ENCODE assay signal across 8 cellular contexts in genomic region chr6:170344631-170345576, GRCh38. TPM values are rescaled to one million over a fixed set of nuclear protein-coding genes. Genes with fewer than 3 reads are reported as not detected.
A peak's percentile ranks its signal among the peaks of the same experiment; 100 is the strongest.
DNase-seq lines count a peak whose midpoint lies in the region; ATAC-seq and TF ChIP-seq lines count a peak whose summit lies in the region.

No MANE protein-coding gene starts in this region.

- 84 to 85% methylated on average over 6 to 10 of the region's 10 CpGs for WGBS in endodermal cell (ENCODE audit: insufficient coverage in 1 of 2, insufficient read length in 1 of 2), 2 experiments
- no CpG with 5 or more reads among the region's 10 CpGs for WGBS in trophoblast cell (ENCODE audit: extremely low coverage, insufficient coverage, insufficient read length)

- H2AK5ac ChIP-seq in trophoblast cell (ENCODE audit: low read length) = no peak overlapping the region

- peak overlapping the region; percentile 69 for H3K18ac ChIP-seq in trophoblast cell (ENCODE audit: low read length)

- peaks cover 1% of the 10 kb centered on the region for H3K9me3 Mint-ChIP-seq in endodermal cell

- H3K4me1 ChIP-seq in endodermal cell (ENCODE audit: control insufficient read depth, insufficient read depth, low read length) (no peaks in the 10 kb centered on the region), trophoblast cell (ENCODE audit: control insufficient read depth in 1 of 2, insufficient read depth in 2 of 2, low read length in 2 of 2) (peaks cover 7 to 9% of the 10 kb centered on the region in 2 experiments)

- DNase-seq in stimulated activated CD4-positive, alpha-beta T cell treated with anti-CD3 and anti-CD28 coated beads, Interleukin-1b, Interleukin-23, amount 100 ng/mL, for 48 hours = peak; percentile 20
- no peak for DNase-seq in stimulated activated CD4-positive, alpha-beta T cell treated with anti-CD3 and anti-CD28 coated beads, Interleukin-2, amount 100 ng/mL, for 24 hours
- DNase-seq in NCI-H460 (ENCODE audit: extremely low read depth, low read depth) (peak; percentile 33), endodermal cell (peak; percentile 74), trophoblast cell (peak in 1 of 2 donors; percentile 56)

- peak overlapping the region; percentile 50 for H4K91ac ChIP-seq in trophoblast cell (ENCODE audit: low read depth, low read length)

- H3K9me3 ChIP-seq in endodermal cell (ENCODE audit: control insufficient read depth, low read length) (no peaks in the 10 kb centered on the region), trophoblast cell (ENCODE audit: insufficient read depth, low read depth, low read length) (no peaks in the 10 kb centered on the region)

- H3K4me2 ChIP-seq in trophoblast cell (ENCODE audit: low read length) = no peak overlapping the region

- no peak overlapping the region for H4K8ac ChIP-seq in trophoblast cell (ENCODE audit: low read depth, low read length)

- H3K9ac ChIP-seq in endodermal cell (ENCODE audit: extremely low read depth, low read length, poor library complexity, severe bottlenecking) (no peak overlapping the region), trophoblast cell (ENCODE audit: low read length) (no peak overlapping the region)

- peaks cover 5% of the 10 kb centered on the region for H3K79me1 ChIP-seq in trophoblast cell (ENCODE audit: low read length)

- H3K36me3 ChIP-seq in endodermal cell (ENCODE audit: control insufficient read depth, insufficient read depth, low read length) = peaks cover 38% of the 10 kb centered on the region
- peaks cover 5 to 7% of the 10 kb centered on the region in 2 experiments for H3K36me3 ChIP-seq in trophoblast cell (ENCODE audit: control insufficient read depth in 1 of 2, insufficient read depth in 2 of 2, low read length in 2 of 2)

- no peak overlapping the region for H2AFZ ChIP-seq in trophoblast cell (ENCODE audit: insufficient read depth, low read length, poor library complexity)

- peak overlapping the region; percentile 26 for H2BK5ac ChIP-seq in trophoblast cell (ENCODE audit: low read depth, low read length, poor library complexity)

- H3K4me3 ChIP-seq in endodermal cell (ENCODE audit: low read length) (no peak overlapping the region), trophoblast cell (ENCODE audit: low read depth, low read length) (no peak overlapping the region)

- no peak overlapping the region for H3K4me3 Mint-ChIP-seq in endodermal cell

- no peaks in the 10 kb centered on the region for H3K27me3 Mint-ChIP-seq in endodermal cell (ENCODE audit: insufficient read depth)

- H3K23ac ChIP-seq in trophoblast cell (ENCODE audit: low read length) = no peak overlapping the region

- no peaks in the 10 kb centered on the region for H3K27me3 ChIP-seq in endodermal cell (ENCODE audit: control insufficient read depth, insufficient read depth, low read length, poor library complexity, severe bottlenecking)
- H3K27me3 ChIP-seq in trophoblast cell (ENCODE audit: insufficient read depth, low read length) = no peaks in the 10 kb centered on the region

- H3K27ac Mint-ChIP-seq in endodermal cell = peak overlapping the region; percentile 31

- peak overlapping the region; percentile 4 for H3K14ac ChIP-seq in trophoblast cell (ENCODE audit: low read length)

- peaks cover 8% of the 10 kb centered on the region for H3K4me1 Mint-ChIP-seq in endodermal cell

- H4K12ac ChIP-seq in trophoblast cell (ENCODE audit: low read depth, low read length) = no peak overlapping the region

- H3K79me2 ChIP-seq in trophoblast cell (ENCODE audit: control insufficient read depth, insufficient read depth, low read length, poor library complexity) = peaks cover 1% of the 10 kb centered on the region

- H2BK12ac ChIP-seq in trophoblast cell (ENCODE audit: low read length) = peak overlapping the region; percentile 15

- peak overlapping the region; percentile 40 for H3K4ac ChIP-seq in trophoblast cell (ENCODE audit: low read depth, low read length)

- H3K27ac ChIP-seq in endodermal cell (ENCODE audit: low read depth, low read length) (peak overlapping the region; percentile 83), trophoblast cell (ENCODE audit: low read depth, low read length) (peak overlapping the region; percentile 61)

- TF ChIP-seq CTCF in endodermal cell (conservative IDR thresholded peaks at IDR 0.05) = no peak

- ATAC-seq in HG02798 (IDR thresholded peaks at IDR 0.05; ENCODE audit: poor library complexity, unreplicated experiment) (no peak), GM19023 (IDR thresholded peaks at IDR 0.05; ENCODE audit: unreplicated experiment) (no peak), GM18520 (IDR thresholded peaks at IDR 0.05; ENCODE audit: unreplicated experiment) (no peak)

- peaks cover 71% of the 10 kb centered on the region for H3K36me3 Mint-ChIP-seq in endodermal cell (ENCODE audit: low read depth)

- peak overlapping the region; percentile 71 for H2BK120ac ChIP-seq in trophoblast cell (ENCODE audit: insufficient read depth, low read length, poor library complexity)

RNA-seq across cellular contexts. Expression of gene FAM120B, which starts 38.3 kb away (rescaled TPM):
- 5.2 and 6.0 TPM in 2 replicates for total RNA-seq in NCI-H460 (2014; rRNA removed; shearing (Covaris generic))
- polyA plus RNA-seq in NCI-H460 (2014; cell fraction: nucleus; rRNA removed) = 5.3 and 5.5 TPM in 2 replicates
- 10 to 100 TPM; 25.7 to 27.5 TPM for total RNA-seq in endodermal cell
- polyA plus RNA-seq in endodermal cell (2013, experiment 1 of 2) = 21.6 TPM
- 20.5 TPM for polyA plus RNA-seq in endodermal cell (2013, experiment 2 of 2)
- 17.9 and 18.0 TPM in 2 replicates for polyA plus RNA-seq in trophoblast cell (2013)

RNA-seq across cellular contexts. Expression of gene DLL1, which starts 54.0 kb away (rescaled TPM):
- 0.14 and 0.17 TPM in 2 replicates for total RNA-seq in NCI-H460 (2014; rRNA removed; shearing (Covaris generic))
- 1.3 TPM in 1 of 2 replicates, not detected in the other for polyA plus RNA-seq in NCI-H460 (2014; cell fraction: nucleus; rRNA removed)
- 1 to 10 TPM; 3.1 to 3.6 TPM for total RNA-seq in endodermal cell
- polyA plus RNA-seq in endodermal cell (2013, experiment 1 of 2) = 79.0 TPM
- polyA plus RNA-seq in endodermal cell (2013, experiment 2 of 2) = 59.5 TPM
- 5.2 and 5.8 TPM in 2 replicates for polyA plus RNA-seq in trophoblast cell (2013)

Comparison
In these comparisons a context has a peak if more than half of its experiments do, and no peak if none do; other contexts are left out.
1. DNase-seq: peak in stimulated activated CD4-positive, alpha-beta T cell treated with anti-CD3 and anti-CD28 coated beads, Interleukin-1b, Interleukin-23, amount 100 ng/mL, for 48 hours (single experiment), NCI-H460 (single experiment) and endodermal cell (single experiment); none in stimulated activated CD4-positive, alpha-beta T cell treated with anti-CD3 and anti-CD28 coated beads, Interleukin-2, amount 100 ng/mL, for 24 hours (0 of 2).